In genomic region chr4:8763966-8764901, GRCh38 we compare ENCODE assay signal across 24 cellular contexts.
DNase-seq lines count a peak whose midpoint lies in the region; ATAC-seq and TF ChIP-seq lines count a peak whose summit lies in the region.
"Had no signal": no experiment of that assay in that cellular context is flagged by ENCODE, and none has a peak within 500 bp of the region (broad histone marks: within the 10 kb centered on the region; RNA-seq: fewer than 3 reads in every experiment).

No MANE protein-coding gene starts in this region.

- WGBS in neuronal stem cell (ENCODE audit: extremely low coverage in 2 of 2, insufficient read length in 2 of 2, insufficient replicate concordance in 1 of 2), 2 donors = no CpG with 5 or more reads among the region's 35 CpGs

- H3K79me1 ChIP-seq in neuronal stem cell (ENCODE audit: low read depth, low read length) = no peaks in the 10 kb centered on the region

- no peak overlapping the region for H2BK12ac ChIP-seq in neuronal stem cell (ENCODE audit: low read length)

- peak overlapping the region; percentile 44 for H3K9ac ChIP-seq in neuronal stem cell (ENCODE audit: low read depth, low read length, poor library complexity)
- H3K9ac ChIP-seq: parathyroid adenoma had no signal

- intact Hi-C loops in left ventricle myocardium superior (cut with micrococcal nuclease) = no loop called here

- H2AFZ ChIP-seq in neuronal stem cell (ENCODE audit: low read length) = no peak overlapping the region
- H2AFZ ChIP-seq: parathyroid adenoma had no signal

- H3K36me3 ChIP-seq in RWPE2 (ENCODE audit: low read depth) (no peaks in the 10 kb centered on the region), neuronal stem cell (replicated peaks in 1 of 2; ENCODE audit: control insufficient read depth in 2 of 2, insufficient read depth in 2 of 2, low read length in 2 of 2) (no peaks in the 10 kb centered on the region)
- H3K36me3 ChIP-seq: esophagus muscularis mucosa, Peyer's patch, tibial nerve had no signal

- H3K27ac ChIP-seq in RWPE2 (ENCODE audit: poor library complexity, severe bottlenecking) (no peak overlapping the region), neuronal stem cell (replicated peaks; ENCODE audit: low read length) (no peak overlapping the region)
- H3K27ac ChIP-seq: esophagus muscularis mucosa, parathyroid adenoma, Peyer's patch, tibial nerve had no signal

- no peak overlapping the region for H3K23ac ChIP-seq in neuronal stem cell (ENCODE audit: low read depth, low read length, poor library complexity)

- no peak overlapping the region for H3K14ac ChIP-seq in neuronal stem cell (ENCODE audit: low read length)

- peak overlapping the region; percentile 58 for H2BK15ac ChIP-seq in neuronal stem cell (ENCODE audit: low read length)

- H3K27me3 ChIP-seq in RWPE2 (ENCODE audit: insufficient read depth, poor library complexity, severe bottlenecking) (peaks cover 17% of the 10 kb centered on the region), neuronal stem cell (ENCODE audit: control insufficient read depth in 3 of 3, insufficient read depth in 3 of 3, low read depth in 1 of 3, low read length in 3 of 3) (peaks cover 0 to 7% (median 0%) of the 10 kb centered on the region in 3 experiments)
- H3K27me3 ChIP-seq: Peyer's patch, tibial nerve had no signal

- peak overlapping the region; percentile 54 for H2BK5ac ChIP-seq in neuronal stem cell (ENCODE audit: low read length)

- H3K4me1 ChIP-seq in RWPE2 (ENCODE audit: insufficient read depth, poor library complexity, severe bottlenecking) (no peaks in the 10 kb centered on the region), neuronal stem cell (ENCODE audit: control insufficient read depth in 2 of 2, insufficient read depth in 1 of 2, low read depth in 1 of 2, low read length in 2 of 2) (peaks cover 0 to 6% of the 10 kb centered on the region in 2 donors)
- H3K4me1 ChIP-seq: parathyroid adenoma, Peyer's patch, tibial nerve had no signal

- H3K18ac ChIP-seq in neuronal stem cell (ENCODE audit: low read length) = peak overlapping the region; percentile 8

- H4K91ac ChIP-seq in neuronal stem cell (ENCODE audit: low read depth, low read length, poor library complexity) = no peak overlapping the region

- H3K4me3 ChIP-seq in RWPE2 (ENCODE audit: severe bottlenecking) (no peak overlapping the region), neuronal stem cell (ENCODE audit: low read length in 2 of 2) (no peak overlapping the region)
- H3K4me3 ChIP-seq: esophagus muscularis mucosa, Peyer's patch, tibial nerve had no signal

- ATAC-seq in RWPE2 (ENCODE audit: low read depth) (no peak), left ventricle myocardium superior (no peak), HG03139 (IDR thresholded peaks at IDR 0.05; ENCODE audit: unreplicated experiment) (no peak), GM19397 (IDR thresholded peaks at IDR 0.05; ENCODE audit: unreplicated experiment) (no peak), HG03045 (IDR thresholded peaks at IDR 0.05; ENCODE audit: unreplicated experiment) (no peak)
- ATAC-seq: activated CD4-positive, alpha-beta T cell treated with anti-CD3 and anti-CD28 coated beads for 36 hours; right cardiac atrium had no signal

- no peak for TF ChIP-seq CTCF in RWPE2 (IDR thresholded peaks at IDR 0.05; ENCODE audit: poor library complexity, severe bottlenecking)

- no peak overlapping the region for H3K4me2 ChIP-seq in neuronal stem cell (ENCODE audit: insufficient read depth, low read length, poor library complexity, severe bottlenecking)

- peak; percentile 2 for DNase-seq in 8988T
- peak; percentile 39 for DNase-seq in RWPE2 (ENCODE audit: low spot score)
- peak; percentile 12 for DNase-seq in left ventricle myocardium superior
- no peak for DNase-seq in neuronal stem cell (ENCODE audit: low spot score)
- DNase-seq in SKM-1 (lab: John Stamatoyannopoulos, UW; ENCODE audit: unreplicated experiment) = no peak
- DNase-seq: activated CD4-positive, alpha-beta T cell treated with anti-CD3 and anti-CD28 coated beads for 36 hours; activated CD8-positive, alpha-beta memory T cell treated with anti-CD3 and anti-CD28 coated beads for 24 hours; activated T-cell treated with anti-CD3 and anti-CD28 coated beads for 4 hours; DMS153; foreskin fibroblast; mammary epithelial cell; NCI-H146; NCI-H82; stimulated activated CD4-positive, alpha-beta T cell treated with anti-CD3 and anti-CD28 coated beads, Interleukin-4, amount 100 ng/mL, for 24 hours; SW 1271; T-helper 9 cell had no signal

- no peak overlapping the region for H4K8ac ChIP-seq in neuronal stem cell (ENCODE audit: low read depth, low read length)

- H3K9me3 ChIP-seq in RWPE2 (ENCODE audit: severe bottlenecking) = no peaks in the 10 kb centered on the region
- peaks cover 0 to 1% of the 10 kb centered on the region in 2 donors for H3K9me3 ChIP-seq in neuronal stem cell (replicated peaks in 1 of 2; ENCODE audit: control insufficient read depth in 2 of 2, insufficient read depth in 1 of 2, low read depth in 1 of 2, low read length in 2 of 2)
- H3K9me3 ChIP-seq: esophagus muscularis mucosa, Peyer's patch had no signal

- no peak overlapping the region for H3K4ac ChIP-seq in neuronal stem cell (ENCODE audit: low read length)

- no peak overlapping the region for H2AK5ac ChIP-seq in neuronal stem cell (ENCODE audit: low read depth, low read length)

- no peak overlapping the region for H2BK120ac ChIP-seq in neuronal stem cell (ENCODE audit: low read depth, low read length)

Comparison
In these comparisons a context has a peak if more than half of its experiments do, and no peak if none do; other contexts are left out.
1. DNase-seq: peak in 8988T (single experiment), RWPE2 (single experiment) and left ventricle myocardium superior (single experiment); none in neuronal stem cell (single experiment) and SKM-1 (single experiment).